In the genomic region with DNA sequence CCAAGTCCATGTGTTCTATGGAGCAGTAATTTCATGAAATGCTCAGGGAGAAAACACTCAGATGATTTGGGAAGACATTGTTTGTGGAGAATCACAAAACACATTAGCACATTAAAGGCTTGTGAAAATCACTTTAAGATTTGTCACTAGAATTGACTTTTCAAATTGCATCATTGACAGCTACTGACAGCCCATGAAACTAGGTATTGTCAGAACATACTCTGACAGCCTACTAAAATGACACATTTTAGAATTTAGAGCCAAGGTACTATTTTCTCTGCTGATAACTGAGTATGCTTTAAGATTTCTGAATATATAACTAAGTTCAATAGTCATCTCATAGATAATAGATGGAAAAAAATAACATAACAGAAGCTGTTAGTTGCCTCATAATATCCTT, we compare ENCODE assay signal across 23 cellular contexts.
A peak's percentile ranks its signal among the peaks of the same experiment; 100 is the strongest.
DNase-seq lines count a peak whose midpoint lies in the region; ATAC-seq, FAIRE-seq and TF ChIP-seq lines count a peak whose summit lies in the region.
"Had no signal": no experiment of that assay in that cellular context is flagged by ENCODE, and none has a peak within 500 bp of the region (broad histone marks: within the 10 kb centered on the region; RNA-seq: fewer than 3 reads in every experiment).

No MANE protein-coding gene starts in this region.

- CTCF ChIA-PET in HepG2 (lab: Yijun Ruan, JAX; ENCODE audit: low intra/inter-chr PET ratio, low total read pairs), result no interaction called here

- no peak overlapping the region for H3K4me3 Mint-ChIP-seq in stimulated activated effector memory CD8-positive, alpha-beta T cell treated with anti-CD3 and anti-CD28 coated beads, Interleukin-12 subunit alpha, Interleukin-12 subunit beta, amount 100 ng/mL, for 72 hours
- H3K4me3 Mint-ChIP-seq: CD14-positive monocyte; CD4-positive, CD25-positive, alpha-beta regulatory T cell; CD8-positive, alpha-beta T cell had no signal

- intact Hi-C loops in HepG2 (cut with micrococcal nuclease; ENCODE audit: unreplicated experiment) (loop anchor here (2.0 kb wide), 1 partner anchor 28 kb away; no protein-coding TSS in a partner anchor), right lobe of liver (cut with DNase I) (no loop called here), thyroid gland (cut with DNase I) (no loop called here)

- H4K20me1 ChIP-seq in HepG2 (ENCODE audit: insufficient read depth, low read length) (no peaks in the 10 kb centered on the region), neural cell (ENCODE audit: insufficient read depth) (no peaks in the 10 kb centered on the region)
- H4K20me1 ChIP-seq: BLaER1 had no signal

- peaks cover 7% of the 10 kb centered on the region for H3K4me1 Mint-ChIP-seq in stimulated activated effector memory CD8-positive, alpha-beta T cell treated with anti-CD3 and anti-CD28 coated beads, Interleukin-12 subunit alpha, Interleukin-12 subunit beta, amount 100 ng/mL, for 72 hours
- H3K4me1 Mint-ChIP-seq: CD14-positive monocyte had no signal

- H3K9me3 Mint-ChIP-seq in stimulated activated effector memory CD8-positive, alpha-beta T cell treated with anti-CD3 and anti-CD28 coated beads, Interleukin-12 subunit alpha, Interleukin-12 subunit beta, amount 100 ng/mL, for 72 hours, result peaks cover 4% of the 10 kb centered on the region

- H3K4me3 ChIP-seq in HepG2 (replicated peaks in 1 of 3; ENCODE audit: insufficient read depth in 1 of 3, low read depth in 2 of 3, low read length in 3 of 3) (no peak overlapping the region), right lobe of liver (no peak overlapping the region), neural cell (ENCODE audit: low read length) (no peak overlapping the region), thyroid gland (replicated peaks in 1 of 3) (no peak overlapping the region), suprapubic skin (no peak overlapping the region)
- H3K4me3 ChIP-seq: BLaER1 had no signal

- POLR2A ChIA-PET in HepG2 (lab: Yijun Ruan, JAX), result no interaction called here

- H3K36me3 Mint-ChIP-seq in stimulated activated effector memory CD8-positive, alpha-beta T cell treated with anti-CD3 and anti-CD28 coated beads, Interleukin-12 subunit alpha, Interleukin-12 subunit beta, amount 100 ng/mL, for 72 hours, result no peaks in the 10 kb centered on the region
- H3K36me3 Mint-ChIP-seq: CD8-positive, alpha-beta T cell had no signal

- H3K27ac ChIP-seq in HepG2 (ENCODE audit: extremely low read length, insufficient read depth, low read length) (no peak overlapping the region), right lobe of liver (no peak overlapping the region), neural cell (ENCODE audit: low read length) (peak overlapping the region; percentile 32), thyroid gland (no peak overlapping the region), suprapubic skin (no peak overlapping the region)
- H3K27ac ChIP-seq: BLaER1 had no signal

- H3K27me3 ChIP-seq in HepG2 (ENCODE audit: control insufficient read depth in 1 of 2, insufficient read depth in 2 of 2, low read length in 2 of 2) (peaks cover 0 to 2% of the 10 kb centered on the region in 2 experiments; a peak in 3 of 5 replicates), right lobe of liver (no peaks in the 10 kb centered on the region), neural cell (ENCODE audit: insufficient read depth, low read depth, low read length) (no peaks in the 10 kb centered on the region), thyroid gland (no peaks in the 10 kb centered on the region), suprapubic skin (no peaks in the 10 kb centered on the region)
- H3K27me3 ChIP-seq: BLaER1 had no signal

- H3K36me3 ChIP-seq in HepG2 (replicated peaks in 1 of 2; ENCODE audit: control insufficient read depth in 1 of 2, insufficient read depth in 2 of 2, low read length in 2 of 2) (no peaks in the 10 kb centered on the region), right lobe of liver (no peaks in the 10 kb centered on the region), neural cell (ENCODE audit: insufficient read depth, low read length) (no peaks in the 10 kb centered on the region), thyroid gland (no peaks in the 10 kb centered on the region), suprapubic skin (no peaks in the 10 kb centered on the region)
- H3K36me3 ChIP-seq: BE2C had no signal

- FAIRE-seq in HepG2 (lab: Jason Lieb, UNC), result no peak
- FAIRE-seq: A204.1, D721Med, G401.6, GM12891, GM19239 had no signal

- H3K79me2 ChIP-seq in HepG2 (ENCODE audit: insufficient read depth, low read length) (no peaks in the 10 kb centered on the region), neural cell (replicated peaks; ENCODE audit: insufficient read depth, low read length) (no peaks in the 10 kb centered on the region)

- no TSS peak for BruUV-seq in HepG2 (replicated peaks; lab: Mats Ljungman, UMichigan)

- H3K9ac ChIP-seq in HepG2 (ENCODE audit: insufficient read depth, low read depth, low read length) (no peak overlapping the region), neural cell (ENCODE audit: low read length) (no peak overlapping the region)
- H3K9ac ChIP-seq: BLaER1 had no signal

- TF ChIP-seq EP300 in HepG2 (IDR thresholded peaks at IDR 0.05; ENCODE audit: low read depth in 2 of 2, low read length in 2 of 2) (no peak), HepG2 (CRISPR knock-in tag; IDR thresholded peaks at IDR 0.05; ENCODE audit: borderline replicate concordance) (no peak), neural cell (conservative IDR thresholded peaks at IDR 0.05; ENCODE audit: poor library complexity, severe bottlenecking) (peak; percentile 89), suprapubic skin (IDR thresholded peaks at IDR 0.05) (no peak)

- in situ Hi-C loops in HepG2 (cut with HindIII; ENCODE audit: extremely low pct_ligation_motif_present, low pct_unique_long_range_greater_than_20kb), result no loop called here

- H3K27ac Mint-ChIP-seq in stimulated activated effector memory CD8-positive, alpha-beta T cell treated with anti-CD3 and anti-CD28 coated beads, Interleukin-12 subunit alpha, Interleukin-12 subunit beta, amount 100 ng/mL, for 72 hours, result no peak overlapping the region
- H3K27ac Mint-ChIP-seq: CD14-positive monocyte; CD8-positive, alpha-beta T cell had no signal

- no peak overlapping the region for H2AFZ ChIP-seq in HepG2 (ENCODE audit: low read length)
- no peak overlapping the region for H2AFZ ChIP-seq in neural cell (ENCODE audit: low read depth, low read length)

- no peak for ATAC-seq in HepG2
- no peak for ATAC-seq in right lobe of liver
- peak; percentile 36 for ATAC-seq in stimulated activated effector memory CD8-positive, alpha-beta T cell treated with anti-CD3 and anti-CD28 coated beads, Interleukin-12 subunit alpha, Interleukin-12 subunit beta, amount 100 ng/mL, for 72 hours
- ATAC-seq: CD8-positive, alpha-beta T cell had no signal

- TF ChIP-seq POLR2A in HepG2 (IDR thresholded peaks at IDR 0.05; ENCODE audit: insufficient read depth in 1 of 2, low read depth in 2 of 2, low read length in 2 of 2) (no peak), right lobe of liver (IDR thresholded peaks at IDR 0.05) (no peak), thyroid gland (IDR thresholded peaks at IDR 0.05) (no peak), suprapubic skin (IDR thresholded peaks at IDR 0.05) (no peak)

- H3K4me1 ChIP-seq in HepG2 (ENCODE audit: insufficient read depth, low read length) (peaks cover 13% of the 10 kb centered on the region), right lobe of liver (peaks cover 0 to 11% (median 0%) of the 10 kb centered on the region in 4 donors), thyroid gland (no peaks in the 10 kb centered on the region), suprapubic skin (peaks cover 5% of the 10 kb centered on the region)
- H3K4me1 ChIP-seq: BE2C, BLaER1, Caco-2 had no signal

- H3K9me3 ChIP-seq in HepG2 (ENCODE audit: low read length), result no peaks in the 10 kb centered on the region
- H3K9me3 ChIP-seq in right lobe of liver, result no peaks in the 10 kb centered on the region
- H3K9me3 ChIP-seq in neural cell (ENCODE audit: low read length), result no peaks in the 10 kb centered on the region
- H3K9me3 ChIP-seq in thyroid gland, result no peaks in the 10 kb centered on the region
- no peaks in the 10 kb centered on the region for H3K9me3 ChIP-seq in suprapubic skin
- H3K9me3 ChIP-seq: BE2C, Caco-2 had no signal

- H3K4me2 ChIP-seq in HepG2 (ENCODE audit: low read depth, low read length) (no peak overlapping the region), neural cell (ENCODE audit: low read length) (no peak overlapping the region)
- H3K4me2 ChIP-seq: BLaER1 had no signal

- DNase-seq in HepG2 (ENCODE audit: low spot score) (no peak), right lobe of liver (no peak), thyroid gland (no peak), suprapubic skin (ENCODE audit: low spot score in 2 of 2) (no peak)
- DNase-seq in stimulated activated effector memory CD8-positive, alpha-beta T cell treated with anti-CD3 and anti-CD28 coated beads, Interleukin-12 subunit alpha, Interleukin-12 subunit beta, amount 100 ng/mL, for 72 hours (ENCODE audit: low spot score in 2 of 2), result no peak
- DNase-seq: 8988T; ACHN; BE2C; C1 segment of cervical spinal cord; Caco-2; Calu3; CD4-positive, CD25-positive, alpha-beta regulatory T cell; CD8-positive, alpha-beta T cell; DMS79 treated with DMSO at 0.1 percent for 48 hours; GF-D8 had no signal

- H3K9me2 ChIP-seq in neural cell (ENCODE audit: insufficient read depth, low read length), result no peaks in the 10 kb centered on the region

- H3F3A ChIP-seq in neural cell (ENCODE audit: insufficient read depth, low read length, poor library complexity, severe bottlenecking), result no peaks in the 10 kb centered on the region

- no peak for TF ChIP-seq RAD21 in HepG2 (CRISPR knock-in tag; IDR thresholded peaks at IDR 0.05)
- no peak for TF ChIP-seq RAD21 in neural cell (conservative IDR thresholded peaks at IDR 0.05)

- no peak for TF ChIP-seq CTCF in HepG2 (CRISPR knock-in tag; IDR thresholded peaks at IDR 0.05)
- no peak for TF ChIP-seq CTCF in right lobe of liver (IDR thresholded peaks at IDR 0.05)
- no peak for TF ChIP-seq CTCF in neural cell (IDR thresholded peaks at IDR 0.05; ENCODE audit: poor library complexity, severe bottlenecking)
- TF ChIP-seq CTCF in thyroid gland (IDR thresholded peaks at IDR 0.05), result no peak
- TF ChIP-seq CTCF in suprapubic skin (IDR thresholded peaks at IDR 0.05), result no peak

TF ChIP-seq in HepG2, 621 proteins besides CTCF, POLR2A, EP300 and RAD21:
- TF ChIP-seq ZNF17 (CRISPR knock-in tag; IDR thresholded peaks at IDR 0.05) (no peak), PCBP2 (optimal IDR thresholded peaks at IDR 0.05; ENCODE audit: low read depth, low read length, poor library complexity, severe bottlenecking) (peak; percentile 70)

TF ChIP-seq in neural cell, 6 proteins besides CTCF, POLR2A, EP300 and RAD21:
- no peak for TF ChIP-seq SMC3 (conservative IDR thresholded peaks at IDR 0.05; ENCODE audit: poor library complexity)
- peak; percentile 55 for TF ChIP-seq POLR2AphosphoS5 (IDR thresholded peaks at IDR 0.05)
